ENCODE assay signal across 1 cellular context in genomic region chr19:55643003-55643732, GRCh38.
TF ChIP-seq lines count a peak whose summit lies in the region.

TSS of gene ZNF581 (plus strand) at chr19:55643649. CDS start at chr19:55644572, 923 bp downstream.

TF ChIP-seq in HEK293, 187 proteins besides CTCF, POLR2A, EP300 and RAD21 (continued from another document and continues in another):
- TF ChIP-seq ZBTB11 (tag by site-specific recombination; conservative IDR thresholded peaks at IDR 0.05; ENCODE audit: low read depth), result peak; percentile 100
- TF ChIP-seq ZNF530 (tag by site-specific recombination; IDR thresholded peaks at IDR 0.05; ENCODE audit: low read depth), result no peak
- TF ChIP-seq ZBTB49 (tag by site-specific recombination; IDR thresholded peaks at IDR 0.05; ENCODE audit: low read depth), result no peak
- no peak; the same call in 1 of the 2 replicates for TF ChIP-seq ZNF777 (tag by site-specific recombination; IDR thresholded peaks at IDR 0.05; ENCODE audit: borderline replicate concordance)
- peak; percentile 43; the same call in 1 of the 2 replicates for TF ChIP-seq ZBTB8A (tag by site-specific recombination; IDR thresholded peaks at IDR 0.05)
- TF ChIP-seq ZNF501 (tag by site-specific recombination; IDR thresholded peaks at IDR 0.05), result peak; percentile 90
- no peak for TF ChIP-seq ZNF140 (tag by site-specific recombination; IDR thresholded peaks at IDR 0.05)
- TF ChIP-seq ZFP69B (tag by site-specific recombination; IDR thresholded peaks at IDR 0.05), result peak; percentile 82
- TF ChIP-seq ZNF843 (tag by site-specific recombination; IDR thresholded peaks at IDR 0.05), result peak; percentile 71; the same call in 1 of the 2 replicates
- no peak for TF ChIP-seq ZNF354C (tag by site-specific recombination; IDR thresholded peaks at IDR 0.05; ENCODE audit: borderline replicate concordance, low read depth)
- TF ChIP-seq ZNF184 (tag by site-specific recombination; IDR thresholded peaks at IDR 0.05), result no peak
- peak; percentile 92 for TF ChIP-seq ZNF639 (tag by site-specific recombination; IDR thresholded peaks at IDR 0.05)
- TF ChIP-seq ZNF248 (tag by site-specific recombination; IDR thresholded peaks at IDR 0.05), result no peak
- TF ChIP-seq ZNF747 (tag by site-specific recombination; IDR thresholded peaks at IDR 0.05), result no peak
- no peak for TF ChIP-seq ZNF311 (tag by site-specific recombination; IDR thresholded peaks at IDR 0.05; ENCODE audit: borderline replicate concordance)
- no peak for TF ChIP-seq IKZF3 (tag by site-specific recombination; IDR thresholded peaks at IDR 0.05)
- peak; percentile 96; the same call in 1 of the 2 replicates for TF ChIP-seq ZNF391 (tag by site-specific recombination; IDR thresholded peaks at IDR 0.05; ENCODE audit: borderline replicate concordance, low read depth)
- TF ChIP-seq ATF2 (tag by site-specific recombination; IDR thresholded peaks at IDR 0.05; ENCODE audit: low read depth), result no peak
- peak; percentile 12; the same call in 1 of the 2 replicates for TF ChIP-seq ZNF121 (tag by site-specific recombination; IDR thresholded peaks at IDR 0.05)
- TF ChIP-seq ZBTB17 (tag by site-specific recombination; IDR thresholded peaks at IDR 0.05), result peak; percentile 96
- TF ChIP-seq ELK4 (IDR thresholded peaks at IDR 0.05; ENCODE audit: borderline replicate concordance, low read depth, low read length), result no peak
- no peak for TF ChIP-seq GFI1B (tag by site-specific recombination; IDR thresholded peaks at IDR 0.05)
- TF ChIP-seq ZNF138 (tag by site-specific recombination; IDR thresholded peaks at IDR 0.05; ENCODE audit: borderline replicate concordance), result no peak
- no peak for TF ChIP-seq ZNF48 (tag by site-specific recombination; IDR thresholded peaks at IDR 0.05)
- TF ChIP-seq ZNF394 (tag by site-specific recombination; IDR thresholded peaks at IDR 0.05; ENCODE audit: borderline replicate concordance), result peak; percentile 81
- TF ChIP-seq GLI2 (tag by site-specific recombination; IDR thresholded peaks at IDR 0.05; ENCODE audit: borderline replicate concordance, low read depth), result no peak
- peak; percentile 96 for TF ChIP-seq GLI4 (tag by site-specific recombination; IDR thresholded peaks at IDR 0.05)
- TF ChIP-seq GLIS1 (tag by site-specific recombination; IDR thresholded peaks at IDR 0.05), result no peak; the same call in 1 of the 2 replicates
- peak; percentile 87 for TF ChIP-seq KLF1 (tag by site-specific recombination; IDR thresholded peaks at IDR 0.05)
- peak; percentile 77 for TF ChIP-seq ZBTB20 (tag by site-specific recombination; IDR thresholded peaks at IDR 0.05)
- TF ChIP-seq ZNF600 (tag by site-specific recombination; IDR thresholded peaks at IDR 0.05), result peak; percentile 91
- TF ChIP-seq HOXA7 (CRISPR knock-in tag; IDR thresholded peaks at IDR 0.05; ENCODE audit: borderline replicate concordance), result no peak
- peak; percentile 56; the same call in 1 of the 2 replicates for TF ChIP-seq ZNF239 (tag by site-specific recombination; IDR thresholded peaks at IDR 0.05)
- TF ChIP-seq OVOL3 (tag by site-specific recombination; IDR thresholded peaks at IDR 0.05), result peak; percentile 81
- peak; percentile 97 for TF ChIP-seq ZBTB7A (tag by site-specific recombination; IDR thresholded peaks at IDR 0.05; ENCODE audit: low read depth)
- peak; percentile 61 for TF ChIP-seq SP2 (tag by site-specific recombination; IDR thresholded peaks at IDR 0.05)
- no peak for TF ChIP-seq ZNF645 (tag by site-specific recombination; IDR thresholded peaks at IDR 0.05)
- no peak for TF ChIP-seq ZNF114 (tag by site-specific recombination; IDR thresholded peaks at IDR 0.05)
- TF ChIP-seq ZNF398 (tag by site-specific recombination; IDR thresholded peaks at IDR 0.05), result no peak
- peak; percentile 90 for TF ChIP-seq SP7 (tag by site-specific recombination; IDR thresholded peaks at IDR 0.05)
- peak; percentile 48; the same call in 1 of the 2 replicates for TF ChIP-seq ZNF518A (tag by site-specific recombination; conservative IDR thresholded peaks at IDR 0.05; ENCODE audit: low read depth)
- peak; percentile 51; the same call in 1 of the 2 replicates for TF ChIP-seq ZNF664 (tag by site-specific recombination; IDR thresholded peaks at IDR 0.05)
- no peak; the same call in 1 of the 2 replicates for TF ChIP-seq ZSCAN18 (tag by site-specific recombination; IDR thresholded peaks at IDR 0.05)
- no peak for TF ChIP-seq ZNF707 (tag by site-specific recombination; IDR thresholded peaks at IDR 0.05)
